Comparison of ENCODE assay signal across 1 cellular context in genomic region chr7:44885394-44886317, GRCh38.
TF ChIP-seq lines count a peak whose summit lies in the region.

Gene PURB, minus strand, starts transcription at chr7:44885530. Its CDS starts 182 bp downstream, at chr7:44885348.

TF ChIP-seq in HepG2, 621 proteins besides CTCF, POLR2A, EP300 and RAD21 (continued from another document and continues in another):
- TF ChIP-seq, protein P1, sequence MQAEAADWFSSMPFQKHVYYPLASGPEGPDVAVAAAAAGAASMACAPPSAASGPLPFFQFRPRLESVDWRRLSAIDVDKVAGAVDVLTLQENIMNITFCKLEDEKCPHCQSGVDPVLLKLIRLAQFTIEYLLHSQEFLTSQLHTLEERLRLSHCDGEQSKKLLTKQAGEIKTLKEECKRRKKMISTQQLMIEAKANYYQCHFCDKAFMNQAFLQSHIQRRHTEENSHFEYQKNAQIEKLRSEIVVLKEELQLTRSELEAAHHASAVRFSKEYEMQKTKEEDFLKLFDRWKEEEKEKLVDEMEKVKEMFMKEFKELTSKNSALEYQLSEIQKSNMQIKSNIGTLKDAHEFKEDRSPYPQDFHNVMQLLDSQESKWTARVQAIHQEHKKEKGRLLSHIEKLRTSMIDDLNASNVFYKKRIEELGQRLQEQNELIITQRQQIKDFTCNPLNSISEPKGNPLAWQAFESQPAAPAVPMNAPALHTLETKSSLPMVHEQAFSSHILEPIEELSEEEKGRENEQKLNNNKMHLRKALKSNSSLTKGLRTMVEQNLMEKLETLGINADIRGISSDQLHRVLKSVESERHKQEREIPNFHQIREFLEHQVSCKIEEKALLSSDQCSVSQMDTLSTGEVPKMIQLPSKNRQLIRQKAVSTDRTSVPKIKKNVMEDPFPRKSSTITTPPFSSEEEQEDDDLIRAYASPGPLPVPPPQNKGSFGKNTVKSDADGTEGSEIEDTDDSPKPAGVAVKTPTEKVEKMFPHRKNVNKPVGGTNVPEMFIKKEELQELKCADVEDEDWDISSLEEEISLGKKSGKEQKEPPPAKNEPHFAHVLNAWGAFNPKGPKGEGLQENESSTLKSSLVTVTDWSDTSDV (CRISPR knock-in tag; IDR thresholded peaks at IDR 0.05): no peak
- TF ChIP-seq, protein P2, sequence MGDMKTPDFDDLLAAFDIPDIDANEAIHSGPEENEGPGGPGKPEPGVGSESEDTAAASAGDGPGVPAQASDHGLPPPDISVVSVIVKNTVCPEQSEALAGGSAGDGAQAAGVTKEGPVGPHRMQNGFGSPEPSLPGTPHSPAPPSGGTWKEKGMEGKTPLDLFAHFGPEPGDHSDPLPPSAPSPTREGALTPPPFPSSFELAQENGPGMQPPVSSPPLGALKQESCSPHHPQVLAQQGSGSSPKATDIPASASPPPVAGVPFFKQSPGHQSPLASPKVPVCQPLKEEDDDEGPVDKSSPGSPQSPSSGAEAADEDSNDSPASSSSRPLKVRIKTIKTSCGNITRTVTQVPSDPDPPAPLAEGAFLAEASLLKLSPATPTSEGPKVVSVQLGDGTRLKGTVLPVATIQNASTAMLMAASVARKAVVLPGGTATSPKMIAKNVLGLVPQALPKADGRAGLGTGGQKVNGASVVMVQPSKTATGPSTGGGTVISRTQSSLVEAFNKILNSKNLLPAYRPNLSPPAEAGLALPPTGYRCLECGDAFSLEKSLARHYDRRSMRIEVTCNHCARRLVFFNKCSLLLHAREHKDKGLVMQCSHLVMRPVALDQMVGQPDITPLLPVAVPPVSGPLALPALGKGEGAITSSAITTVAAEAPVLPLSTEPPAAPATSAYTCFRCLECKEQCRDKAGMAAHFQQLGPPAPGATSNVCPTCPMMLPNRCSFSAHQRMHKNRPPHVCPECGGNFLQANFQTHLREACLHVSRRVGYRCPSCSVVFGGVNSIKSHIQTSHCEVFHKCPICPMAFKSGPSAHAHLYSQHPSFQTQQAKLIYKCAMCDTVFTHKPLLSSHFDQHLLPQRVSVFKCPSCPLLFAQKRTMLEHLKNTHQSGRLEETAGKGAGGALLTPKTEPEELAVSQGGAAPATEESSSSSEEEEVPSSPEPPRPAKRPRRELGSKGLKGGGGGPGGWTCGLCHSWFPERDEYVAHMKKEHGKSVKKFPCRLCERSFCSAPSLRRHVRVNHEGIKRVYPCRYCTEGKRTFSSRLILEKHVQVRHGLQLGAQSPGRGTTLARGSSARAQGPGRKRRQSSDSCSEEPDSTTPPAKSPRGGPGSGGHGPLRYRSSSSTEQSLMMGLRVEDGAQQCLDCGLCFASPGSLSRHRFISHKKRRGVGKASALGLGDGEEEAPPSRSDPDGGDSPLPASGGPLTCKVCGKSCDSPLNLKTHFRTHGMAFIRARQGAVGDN (CRISPR knock-in tag; IDR thresholded peaks at IDR 0.05): peak; percentile 85
- TF ChIP-seq NR2F2 (IDR thresholded peaks at IDR 0.05; ENCODE audit: borderline replicate concordance, low read depth) (peak; percentile 36; the same call in 1 of the 2 replicates), ZNF225 (CRISPR knock-in tag; IDR thresholded peaks at IDR 0.05) (peak; percentile 91), MYC (CRISPR knock-in tag; IDR thresholded peaks at IDR 0.05; ENCODE audit: borderline replicate concordance) (peak; percentile 61; the same call in 1 of the 2 replicates), PBX2 (CRISPR knock-in tag; IDR thresholded peaks at IDR 0.05) (no peak), MTF2 (CRISPR knock-in tag; IDR thresholded peaks at IDR 0.05; ENCODE audit: borderline replicate concordance) (no peak; the same call in 1 of the 2 replicates), NCOA5 (CRISPR knock-in tag; IDR thresholded peaks at IDR 0.05) (no peak), MXD4 (CRISPR knock-in tag; IDR thresholded peaks at IDR 0.05) (no peak; the same call in 1 of the 2 replicates), RFXAP (CRISPR knock-in tag; IDR thresholded peaks at IDR 0.05; ENCODE audit: borderline replicate concordance) (0 out of 2 replicates have a peak, but pooled peaks have one; percentile 66), NRL (CRISPR knock-in tag; IDR thresholded peaks at IDR 0.05; ENCODE audit: borderline replicate concordance) (no peak; the same call in 1 of the 2 replicates), JDP2 (CRISPR knock-in tag; IDR thresholded peaks at IDR 0.05; ENCODE audit: borderline replicate concordance) (no peak), ZNF382 (CRISPR knock-in tag; IDR thresholded peaks at IDR 0.05; ENCODE audit: borderline replicate concordance) (no peak), ZNF792 (CRISPR knock-in tag; IDR thresholded peaks at IDR 0.05) (0 out of 2 replicates have a peak, but pooled peaks have one; percentile 20), ZNF3 (CRISPR knock-in tag; IDR thresholded peaks at IDR 0.05) (no peak), SMC3 (IDR thresholded peaks at IDR 0.05; ENCODE audit: low read length) (no peak), TEAD2 (CRISPR knock-in tag; IDR thresholded peaks at IDR 0.05) (no peak), U2AF1 (optimal IDR thresholded peaks at IDR 0.05; ENCODE audit: low read depth, low read length) (peak; percentile 91), MATR3 (CRISPR knock-in tag; IDR thresholded peaks at IDR 0.05) (no peak), SAP130 (CRISPR knock-in tag; IDR thresholded peaks at IDR 0.05; ENCODE audit: low read depth) (peak; percentile 85), SRY (CRISPR knock-in tag; IDR thresholded peaks at IDR 0.05) (no peak), SRSF4 (IDR thresholded peaks at IDR 0.05; ENCODE audit: low read depth, low read length, poor library complexity, severe bottlenecking) (no peak), ZNF549 (CRISPR knock-in tag; IDR thresholded peaks at IDR 0.05) (no peak), GFI1 (CRISPR knock-in tag; IDR thresholded peaks at IDR 0.05; ENCODE audit: borderline replicate concordance) (no peak), DR1 (CRISPR knock-in tag; IDR thresholded peaks at IDR 0.05) (peak; percentile 59)
- TF ChIP-seq, protein P3, sequence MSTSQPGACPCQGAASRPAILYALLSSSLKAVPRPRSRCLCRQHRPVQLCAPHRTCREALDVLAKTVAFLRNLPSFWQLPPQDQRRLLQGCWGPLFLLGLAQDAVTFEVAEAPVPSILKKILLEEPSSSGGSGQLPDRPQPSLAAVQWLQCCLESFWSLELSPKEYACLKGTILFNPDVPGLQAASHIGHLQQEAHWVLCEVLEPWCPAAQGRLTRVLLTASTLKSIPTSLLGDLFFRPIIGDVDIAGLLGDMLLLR (CRISPR knock-in tag; IDR thresholded peaks at IDR 0.05): no peak
- TF ChIP-seq, protein P4, sequence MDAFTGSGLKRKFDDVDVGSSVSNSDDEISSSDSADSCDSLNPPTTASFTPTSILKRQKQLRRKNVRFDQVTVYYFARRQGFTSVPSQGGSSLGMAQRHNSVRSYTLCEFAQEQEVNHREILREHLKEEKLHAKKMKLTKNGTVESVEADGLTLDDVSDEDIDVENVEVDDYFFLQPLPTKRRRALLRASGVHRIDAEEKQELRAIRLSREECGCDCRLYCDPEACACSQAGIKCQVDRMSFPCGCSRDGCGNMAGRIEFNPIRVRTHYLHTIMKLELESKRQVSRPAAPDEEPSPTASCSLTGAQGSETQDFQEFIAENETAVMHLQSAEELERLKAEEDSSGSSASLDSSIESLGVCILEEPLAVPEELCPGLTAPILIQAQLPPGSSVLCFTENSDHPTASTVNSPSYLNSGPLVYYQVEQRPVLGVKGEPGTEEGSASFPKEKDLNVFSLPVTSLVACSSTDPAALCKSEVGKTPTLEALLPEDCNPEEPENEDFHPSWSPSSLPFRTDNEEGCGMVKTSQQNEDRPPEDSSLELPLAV (CRISPR knock-in tag; conservative IDR thresholded peaks at IDR 0.05; ENCODE audit: low read depth): peak; percentile 85; the same call in 1 of the 2 replicates
- TF ChIP-seq, protein P5, sequence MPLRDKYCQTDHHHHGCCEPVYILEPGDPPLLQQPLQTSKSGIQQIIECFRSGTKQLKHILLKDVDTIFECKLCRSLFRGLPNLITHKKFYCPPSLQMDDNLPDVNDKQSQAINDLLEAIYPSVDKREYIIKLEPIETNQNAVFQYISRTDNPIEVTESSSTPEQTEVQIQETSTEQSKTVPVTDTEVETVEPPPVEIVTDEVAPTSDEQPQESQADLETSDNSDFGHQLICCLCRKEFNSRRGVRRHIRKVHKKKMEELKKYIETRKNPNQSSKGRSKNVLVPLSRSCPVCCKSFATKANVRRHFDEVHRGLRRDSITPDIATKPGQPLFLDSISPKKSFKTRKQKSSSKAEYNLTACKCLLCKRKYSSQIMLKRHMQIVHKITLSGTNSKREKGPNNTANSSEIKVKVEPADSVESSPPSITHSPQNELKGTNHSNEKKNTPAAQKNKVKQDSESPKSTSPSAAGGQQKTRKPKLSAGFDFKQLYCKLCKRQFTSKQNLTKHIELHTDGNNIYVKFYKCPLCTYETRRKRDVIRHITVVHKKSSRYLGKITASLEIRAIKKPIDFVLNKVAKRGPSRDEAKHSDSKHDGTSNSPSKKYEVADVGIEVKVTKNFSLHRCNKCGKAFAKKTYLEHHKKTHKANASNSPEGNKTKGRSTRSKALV (CRISPR knock-in tag; IDR thresholded peaks at IDR 0.05): no peak
- TF ChIP-seq, protein P6, sequence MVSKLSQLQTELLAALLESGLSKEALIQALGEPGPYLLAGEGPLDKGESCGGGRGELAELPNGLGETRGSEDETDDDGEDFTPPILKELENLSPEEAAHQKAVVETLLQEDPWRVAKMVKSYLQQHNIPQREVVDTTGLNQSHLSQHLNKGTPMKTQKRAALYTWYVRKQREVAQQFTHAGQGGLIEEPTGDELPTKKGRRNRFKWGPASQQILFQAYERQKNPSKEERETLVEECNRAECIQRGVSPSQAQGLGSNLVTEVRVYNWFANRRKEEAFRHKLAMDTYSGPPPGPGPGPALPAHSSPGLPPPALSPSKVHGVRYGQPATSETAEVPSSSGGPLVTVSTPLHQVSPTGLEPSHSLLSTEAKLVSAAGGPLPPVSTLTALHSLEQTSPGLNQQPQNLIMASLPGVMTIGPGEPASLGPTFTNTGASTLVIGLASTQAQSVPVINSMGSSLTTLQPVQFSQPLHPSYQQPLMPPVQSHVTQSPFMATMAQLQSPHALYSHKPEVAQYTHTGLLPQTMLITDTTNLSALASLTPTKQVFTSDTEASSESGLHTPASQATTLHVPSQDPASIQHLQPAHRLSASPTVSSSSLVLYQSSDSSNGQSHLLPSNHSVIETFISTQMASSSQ (IDR thresholded peaks at IDR 0.05; ENCODE audit: low read depth): no peak
- TF ChIP-seq, protein P6 (CRISPR knock-in tag; IDR thresholded peaks at IDR 0.05; ENCODE audit: borderline replicate concordance): peak; percentile 53; the same call in 1 of the 2 replicates
- TF ChIP-seq, protein P7, sequence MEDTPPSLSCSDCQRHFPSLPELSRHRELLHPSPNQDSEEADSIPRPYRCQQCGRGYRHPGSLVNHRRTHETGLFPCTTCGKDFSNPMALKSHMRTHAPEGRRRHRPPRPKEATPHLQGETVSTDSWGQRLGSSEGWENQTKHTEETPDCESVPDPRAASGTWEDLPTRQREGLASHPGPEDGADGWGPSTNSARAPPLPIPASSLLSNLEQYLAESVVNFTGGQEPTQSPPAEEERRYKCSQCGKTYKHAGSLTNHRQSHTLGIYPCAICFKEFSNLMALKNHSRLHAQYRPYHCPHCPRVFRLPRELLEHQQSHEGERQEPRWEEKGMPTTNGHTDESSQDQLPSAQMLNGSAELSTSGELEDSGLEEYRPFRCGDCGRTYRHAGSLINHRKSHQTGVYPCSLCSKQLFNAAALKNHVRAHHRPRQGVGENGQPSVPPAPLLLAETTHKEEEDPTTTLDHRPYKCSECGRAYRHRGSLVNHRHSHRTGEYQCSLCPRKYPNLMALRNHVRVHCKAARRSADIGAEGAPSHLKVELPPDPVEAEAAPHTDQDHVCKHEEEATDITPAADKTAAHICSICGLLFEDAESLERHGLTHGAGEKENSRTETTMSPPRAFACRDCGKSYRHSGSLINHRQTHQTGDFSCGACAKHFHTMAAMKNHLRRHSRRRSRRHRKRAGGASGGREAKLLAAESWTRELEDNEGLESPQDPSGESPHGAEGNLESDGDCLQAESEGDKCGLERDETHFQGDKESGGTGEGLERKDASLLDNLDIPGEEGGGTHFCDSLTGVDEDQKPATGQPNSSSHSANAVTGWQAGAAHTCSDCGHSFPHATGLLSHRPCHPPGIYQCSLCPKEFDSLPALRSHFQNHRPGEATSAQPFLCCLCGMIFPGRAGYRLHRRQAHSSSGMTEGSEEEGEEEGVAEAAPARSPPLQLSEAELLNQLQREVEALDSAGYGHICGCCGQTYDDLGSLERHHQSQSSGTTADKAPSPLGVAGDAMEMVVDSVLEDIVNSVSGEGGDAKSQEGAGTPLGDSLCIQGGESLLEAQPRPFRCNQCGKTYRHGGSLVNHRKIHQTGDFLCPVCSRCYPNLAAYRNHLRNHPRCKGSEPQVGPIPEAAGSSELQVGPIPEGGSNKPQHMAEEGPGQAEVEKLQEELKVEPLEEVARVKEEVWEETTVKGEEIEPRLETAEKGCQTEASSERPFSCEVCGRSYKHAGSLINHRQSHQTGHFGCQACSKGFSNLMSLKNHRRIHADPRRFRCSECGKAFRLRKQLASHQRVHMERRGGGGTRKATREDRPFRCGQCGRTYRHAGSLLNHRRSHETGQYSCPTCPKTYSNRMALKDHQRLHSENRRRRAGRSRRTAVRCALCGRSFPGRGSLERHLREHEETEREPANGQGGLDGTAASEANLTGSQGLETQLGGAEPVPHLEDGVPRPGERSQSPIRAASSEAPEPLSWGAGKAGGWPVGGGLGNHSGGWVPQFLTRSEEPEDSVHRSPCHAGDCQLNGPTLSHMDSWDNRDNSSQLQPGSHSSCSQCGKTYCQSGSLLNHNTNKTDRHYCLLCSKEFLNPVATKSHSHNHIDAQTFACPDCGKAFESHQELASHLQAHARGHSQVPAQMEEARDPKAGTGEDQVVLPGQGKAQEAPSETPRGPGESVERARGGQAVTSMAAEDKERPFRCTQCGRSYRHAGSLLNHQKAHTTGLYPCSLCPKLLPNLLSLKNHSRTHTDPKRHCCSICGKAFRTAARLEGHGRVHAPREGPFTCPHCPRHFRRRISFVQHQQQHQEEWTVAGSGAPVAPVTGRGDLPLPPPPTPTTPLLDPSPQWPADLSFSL (CRISPR knock-in tag; IDR thresholded peaks at IDR 0.05): no peak
